ENCODE assay signal across 19 cellular contexts in genomic region chr1:241888232-241888631, GRCh38. TPM values are rescaled to one million over a fixed set of nuclear protein-coding genes. Genes with fewer than 3 reads are reported as not detected.
DNase-seq lines count a peak whose midpoint lies in the region; ATAC-seq, FAIRE-seq and TF ChIP-seq lines count a peak whose summit lies in the region.
"Had no signal": no experiment of that assay in that cellular context is flagged by ENCODE, and none has a peak within 500 bp of the region (broad histone marks: within the 10 kb centered on the region; RNA-seq: fewer than 3 reads in every experiment).

No MANE protein-coding gene starts in this region.

- no peak overlapping the region for H3K4me3 Mint-ChIP-seq in astrocyte (ENCODE audit: unreplicated experiment)
- H3K4me3 Mint-ChIP-seq in CD8-positive, alpha-beta memory T cell: no peak overlapping the region
- H3K4me3 Mint-ChIP-seq: activated CD4-positive, alpha-beta memory T cell treated with anti-CD3 and anti-CD28 coated beads, Interleukin-2, amount 10 ng/mL, durations not matched to agents 7 days and 5 days; B cell had no signal

- H3K27ac ChIP-seq in astrocyte (ENCODE audit: low read depth, low read length) (no peak overlapping the region), foreskin keratinocyte (peak overlapping the region; percentile 17), right lobe of liver (no peak overlapping the region)
- H3K27ac ChIP-seq in CD8-positive, alpha-beta memory T cell (ENCODE audit: low read depth, low read length): no peak overlapping the region
- H3K27ac ChIP-seq: coronary artery, thoracic aorta had no signal

- H3K9ac ChIP-seq in astrocyte (ENCODE audit: low read length): no peak overlapping the region

- no peaks in the 10 kb centered on the region for H3K36me3 ChIP-seq in astrocyte (ENCODE audit: insufficient read depth, low read length)
- H3K36me3 ChIP-seq in CD8-positive, alpha-beta memory T cell (ENCODE audit: insufficient read depth, low read length): no peaks in the 10 kb centered on the region
- H3K36me3 ChIP-seq in MG63: peaks cover 47% of the 10 kb centered on the region
- no peaks in the 10 kb centered on the region for H3K36me3 ChIP-seq in right lobe of liver
- H3K36me3 ChIP-seq: thoracic aorta had no signal

- no peaks in the 10 kb centered on the region for H3K9me3 Mint-ChIP-seq in astrocyte (ENCODE audit: unreplicated experiment)
- peaks cover 0 to 2% (median 0%) of the 10 kb centered on the region in 5 donors for H3K9me3 Mint-ChIP-seq in CD8-positive, alpha-beta memory T cell
- H3K9me3 Mint-ChIP-seq: activated CD4-positive, alpha-beta memory T cell treated with anti-CD3 and anti-CD28 coated beads, Interleukin-2, amount 10 ng/mL, durations not matched to agents 7 days and 5 days had no signal

- 97% methylated on average over 4 of the region's 4 CpGs for WGBS in right lobe of liver (ENCODE audit: insufficient coverage, low coverage, low lambda C conversion rate, missing lambda C conversion rate)

- no peak overlapping the region for H3K27ac Mint-ChIP-seq in astrocyte (ENCODE audit: unreplicated experiment)
- no peak overlapping the region for H3K27ac Mint-ChIP-seq in CD8-positive, alpha-beta memory T cell
- H3K27ac Mint-ChIP-seq: activated CD4-positive, alpha-beta memory T cell treated with anti-CD3 and anti-CD28 coated beads, Interleukin-2, amount 10 ng/mL, durations not matched to agents 7 days and 5 days; B cell had no signal

- H3K27me3 ChIP-seq in astrocyte (ENCODE audit: insufficient read depth, low read length) (no peaks in the 10 kb centered on the region), foreskin keratinocyte (no peaks in the 10 kb centered on the region), MG63 (no peaks in the 10 kb centered on the region), right lobe of liver (no peaks in the 10 kb centered on the region)
- H3K27me3 ChIP-seq in CD8-positive, alpha-beta memory T cell (ENCODE audit: insufficient read depth, low read length, poor library complexity, severe bottlenecking): no peaks in the 10 kb centered on the region

- no peak overlapping the region for H3K4me3 ChIP-seq in astrocyte (ENCODE audit: insufficient read depth, low read depth, low read length)
- no peak overlapping the region for H3K4me3 ChIP-seq in CD8-positive, alpha-beta memory T cell (ENCODE audit: low read length)
- H3K4me3 ChIP-seq in MG63: no peak overlapping the region
- no peak overlapping the region for H3K4me3 ChIP-seq in right lobe of liver
- H3K4me3 ChIP-seq: coronary artery, thoracic aorta had no signal

- no peak overlapping the region for H3K4me2 ChIP-seq in astrocyte (ENCODE audit: low read length)

- TF ChIP-seq CTCF in astrocyte (IDR thresholded peaks at IDR 0.05; ENCODE audit: insufficient read depth, low read depth, low read length) (no peak), foreskin keratinocyte (conservative IDR thresholded peaks at IDR 0.05) (no peak), right lobe of liver (IDR thresholded peaks at IDR 0.05) (no peak)

- ATAC-seq in foreskin keratinocyte (peak; percentile 96), right lobe of liver (no peak)
- ATAC-seq: right cardiac atrium had no signal

- H4K20me1 ChIP-seq in astrocyte (ENCODE audit: insufficient read depth, low read length): no peaks in the 10 kb centered on the region

- no peak for FAIRE-seq in astrocyte (lab: Jason Lieb, UNC)
- FAIRE-seq: D721Med had no signal

- intact Hi-C loops in right lobe of liver (cut with DNase I): no loop called here

- H3K79me2 ChIP-seq in astrocyte (ENCODE audit: insufficient read depth, low read length): no peaks in the 10 kb centered on the region

- H3K27me3 Mint-ChIP-seq in astrocyte (ENCODE audit: low read depth, unreplicated experiment): no peaks in the 10 kb centered on the region
- no peaks in the 10 kb centered on the region for H3K27me3 Mint-ChIP-seq in CD8-positive, alpha-beta memory T cell
- H3K27me3 Mint-ChIP-seq: activated CD4-positive, alpha-beta memory T cell treated with anti-CD3 and anti-CD28 coated beads, Interleukin-2, amount 10 ng/mL, durations not matched to agents 7 days and 5 days; B cell had no signal

- no peaks in the 10 kb centered on the region for H3K36me3 Mint-ChIP-seq in astrocyte (ENCODE audit: low read depth, unreplicated experiment)
- no peaks in the 10 kb centered on the region for H3K36me3 Mint-ChIP-seq in CD8-positive, alpha-beta memory T cell

- no peaks in the 10 kb centered on the region for H3K4me1 ChIP-seq in astrocyte (ENCODE audit: insufficient read depth, low read length)
- no peaks in the 10 kb centered on the region for H3K4me1 ChIP-seq in foreskin keratinocyte
- H3K4me1 ChIP-seq in CD8-positive, alpha-beta memory T cell (ENCODE audit: insufficient read depth, low read length): no peaks in the 10 kb centered on the region
- H3K4me1 ChIP-seq in right lobe of liver: no peaks in the 10 kb centered on the region

- DNase-seq in AG08396 (ENCODE audit: low spot score) (peak; percentile 12), HCEC 1CT (peak; percentile 57), astrocyte (ENCODE audit: low read depth) (peak; percentile 19), foreskin keratinocyte (peak; percentile 1 to 14), MG63 (no peak), right lobe of liver (no peak), T1000 (lab: John Stamatoyannopoulos, UW) (no peak)
- no peak for DNase-seq in CD8-positive, alpha-beta memory T cell
- DNase-seq: activated CD4-positive, alpha-beta memory T cell treated with anti-CD3 and anti-CD28 coated beads, Interleukin-2, amount 10 ng/mL, durations not matched to agents 7 days and 5 days; kidney glomerular epithelial cell; NCI-H2029; NCI-H526; OCI-M1; right cardiac atrium; stimulated activated CD4-positive, alpha-beta T cell treated with anti-CD3 and anti-CD28 coated beads, Interleukin-2, amount 100 ng/mL, for 24 hours had no signal

- no peak for TF ChIP-seq POLR2A in right lobe of liver (IDR thresholded peaks at IDR 0.05)

- no peak overlapping the region for H2AFZ ChIP-seq in astrocyte (ENCODE audit: low read depth, low read length)

- no peaks in the 10 kb centered on the region for H3K4me1 Mint-ChIP-seq in astrocyte (ENCODE audit: low read depth, unreplicated experiment)
- H3K4me1 Mint-ChIP-seq in CD8-positive, alpha-beta memory T cell: peaks cover 0 to 9% (median 0%) of the 10 kb centered on the region in 3 donors
- H3K4me1 Mint-ChIP-seq: B cell had no signal

- POLR2A ChIA-PET in CD8-positive, alpha-beta memory T cell (lab: Charles Lee): no interaction called here

- CTCF ChIA-PET in CD8-positive, alpha-beta memory T cell (lab: Charles Lee): interaction anchor here (1.3 kb wide), 1 partner anchor 11 kb away, joined by 3 read pairs; no protein-coding TSS in a partner anchor

- H3K9me3 ChIP-seq in astrocyte (ENCODE audit: insufficient read depth, low read depth, low read length) (no peaks in the 10 kb centered on the region), MG63 (no peaks in the 10 kb centered on the region), right lobe of liver (no peaks in the 10 kb centered on the region)
- H3K9me3 ChIP-seq in CD8-positive, alpha-beta memory T cell (ENCODE audit: low read length): no peaks in the 10 kb centered on the region
- H3K9me3 ChIP-seq: thoracic aorta had no signal

RNA-seq across cellular contexts. Expression of gene EXO1, which starts 40.2 kb away (rescaled TPM):
- 2.9 and 3.8 TPM in 2 replicates for total RNA-seq in astrocyte
- total RNA-seq in foreskin keratinocyte: 19.6 and 26.4 TPM in 2 replicates
- polyA plus RNA-seq in foreskin keratinocyte: 7.5 and 11.6 TPM in 2 replicates
- total RNA-seq in CD8-positive, alpha-beta memory T cell: 10 to 100 TPM; 65.8 to 76.1 TPM
- polyA plus RNA-seq in CD8-positive, alpha-beta memory T cell: 0.49 TPM
- total RNA-seq in MG63 (2014; rRNA removed; shearing (Covaris generic); ENCODE audit: low replicate concordance): 28.5 and 40.7 TPM in 2 replicates
- total RNA-seq in right lobe of liver: 1 to 10 TPM in 2 of 6 experiments, under 1 TPM in 3, not detected in 1; 0.29 to 1.7 (median 0.62) TPM

Comparison
In these comparisons a context has a peak if more than half of its experiments do, and no peak if none do; other contexts are left out.
1. DNase-seq: peak in AG08396 (single experiment), HCEC 1CT (single experiment), astrocyte (single experiment) and foreskin keratinocyte (2 of 2); none in CD8-positive, alpha-beta memory T cell (0 of 5), MG63 (single experiment), right lobe of liver (0 of 3) and T1000 (single experiment).